1 cellular context compared by ENCODE assay signal in genomic region chr6:134063966-134064445, GRCh38.
TF ChIP-seq lines count a peak whose summit lies in the region.

No MANE protein-coding gene starts in this region.

TF ChIP-seq in HEK293, 187 proteins besides CTCF, POLR2A, EP300 and RAD21 (continued from another document):
- no peak for TF ChIP-seq ZNF785 (tag by site-specific recombination; IDR thresholded peaks at IDR 0.05)
- TF ChIP-seq ZBTB49 (tag by site-specific recombination; IDR thresholded peaks at IDR 0.05; ENCODE audit: low read depth), result no peak
- no peak for TF ChIP-seq ZNF580 (tag by site-specific recombination; IDR thresholded peaks at IDR 0.05)
- no peak for TF ChIP-seq REST (tag by site-specific recombination; IDR thresholded peaks at IDR 0.05)
- no peak for TF ChIP-seq ZNF114 (tag by site-specific recombination; IDR thresholded peaks at IDR 0.05)
- TF ChIP-seq, protein P1, sequence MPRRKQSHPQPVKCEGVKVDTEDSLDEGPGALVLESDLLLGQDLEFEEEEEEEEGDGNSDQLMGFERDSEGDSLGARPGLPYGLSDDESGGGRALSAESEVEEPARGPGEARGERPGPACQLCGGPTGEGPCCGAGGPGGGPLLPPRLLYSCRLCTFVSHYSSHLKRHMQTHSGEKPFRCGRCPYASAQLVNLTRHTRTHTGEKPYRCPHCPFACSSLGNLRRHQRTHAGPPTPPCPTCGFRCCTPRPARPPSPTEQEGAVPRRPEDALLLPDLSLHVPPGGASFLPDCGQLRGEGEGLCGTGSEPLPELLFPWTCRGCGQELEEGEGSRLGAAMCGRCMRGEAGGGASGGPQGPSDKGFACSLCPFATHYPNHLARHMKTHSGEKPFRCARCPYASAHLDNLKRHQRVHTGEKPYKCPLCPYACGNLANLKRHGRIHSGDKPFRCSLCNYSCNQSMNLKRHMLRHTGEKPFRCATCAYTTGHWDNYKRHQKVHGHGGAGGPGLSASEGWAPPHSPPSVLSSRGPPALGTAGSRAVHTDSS (tag by site-specific recombination; IDR thresholded peaks at IDR 0.05), result no peak
- TF ChIP-seq OVOL3 (tag by site-specific recombination; IDR thresholded peaks at IDR 0.05), result no peak
- TF ChIP-seq ZNF221 (tag by site-specific recombination; IDR thresholded peaks at IDR 0.05; ENCODE audit: borderline replicate concordance), result no peak
- TF ChIP-seq TRIM28 (IDR thresholded peaks at IDR 0.05; ENCODE audit: borderline replicate concordance, low read length), result no peak
- no peak for TF ChIP-seq ZNF121 (tag by site-specific recombination; IDR thresholded peaks at IDR 0.05)
- peak; percentile 78 for TF ChIP-seq ZNF366 (tag by site-specific recombination; conservative IDR thresholded peaks at IDR 0.05)
- no peak; the same call in 1 of the 2 replicates for TF ChIP-seq ZNF335 (tag by site-specific recombination; conservative IDR thresholded peaks at IDR 0.05)
- TF ChIP-seq ZNF747 (tag by site-specific recombination; IDR thresholded peaks at IDR 0.05), result no peak
- TF ChIP-seq KLF8 (tag by site-specific recombination; IDR thresholded peaks at IDR 0.05), result 0 out of 2 replicates have a peak, but pooled peaks have one; percentile 22
- TF ChIP-seq ZFP37 (tag by site-specific recombination; IDR thresholded peaks at IDR 0.05), result no peak
- TF ChIP-seq OSR2 (tag by site-specific recombination; IDR thresholded peaks at IDR 0.05), result no peak
- TF ChIP-seq ZFP3 (tag by site-specific recombination; IDR thresholded peaks at IDR 0.05; ENCODE audit: low read depth), result no peak
- no peak for TF ChIP-seq PBX3 (CRISPR knock-in tag; IDR thresholded peaks at IDR 0.05)
- TF ChIP-seq GLIS2 (tag by site-specific recombination; IDR thresholded peaks at IDR 0.05), result no peak
- peak; percentile 62; the same call in 1 of the 2 replicates for TF ChIP-seq ZSCAN30 (tag by site-specific recombination; IDR thresholded peaks at IDR 0.05)
- TF ChIP-seq ZBTB17 (tag by site-specific recombination; IDR thresholded peaks at IDR 0.05), result no peak
- TF ChIP-seq ZNF558 (tag by site-specific recombination; IDR thresholded peaks at IDR 0.05), result no peak
- TF ChIP-seq, protein P2, sequence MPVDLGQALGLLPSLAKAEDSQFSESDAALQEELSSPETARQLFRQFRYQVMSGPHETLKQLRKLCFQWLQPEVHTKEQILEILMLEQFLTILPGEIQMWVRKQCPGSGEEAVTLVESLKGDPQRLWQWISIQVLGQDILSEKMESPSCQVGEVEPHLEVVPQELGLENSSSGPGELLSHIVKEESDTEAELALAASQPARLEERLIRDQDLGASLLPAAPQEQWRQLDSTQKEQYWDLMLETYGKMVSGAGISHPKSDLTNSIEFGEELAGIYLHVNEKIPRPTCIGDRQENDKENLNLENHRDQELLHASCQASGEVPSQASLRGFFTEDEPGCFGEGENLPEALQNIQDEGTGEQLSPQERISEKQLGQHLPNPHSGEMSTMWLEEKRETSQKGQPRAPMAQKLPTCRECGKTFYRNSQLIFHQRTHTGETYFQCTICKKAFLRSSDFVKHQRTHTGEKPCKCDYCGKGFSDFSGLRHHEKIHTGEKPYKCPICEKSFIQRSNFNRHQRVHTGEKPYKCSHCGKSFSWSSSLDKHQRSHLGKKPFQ (tag by site-specific recombination; IDR thresholded peaks at IDR 0.05), result no peak
- TF ChIP-seq ZSCAN16 (tag by site-specific recombination; IDR thresholded peaks at IDR 0.05), result no peak
- TF ChIP-seq ZNF621 (tag by site-specific recombination; IDR thresholded peaks at IDR 0.05), result no peak
- TF ChIP-seq, protein P3, sequence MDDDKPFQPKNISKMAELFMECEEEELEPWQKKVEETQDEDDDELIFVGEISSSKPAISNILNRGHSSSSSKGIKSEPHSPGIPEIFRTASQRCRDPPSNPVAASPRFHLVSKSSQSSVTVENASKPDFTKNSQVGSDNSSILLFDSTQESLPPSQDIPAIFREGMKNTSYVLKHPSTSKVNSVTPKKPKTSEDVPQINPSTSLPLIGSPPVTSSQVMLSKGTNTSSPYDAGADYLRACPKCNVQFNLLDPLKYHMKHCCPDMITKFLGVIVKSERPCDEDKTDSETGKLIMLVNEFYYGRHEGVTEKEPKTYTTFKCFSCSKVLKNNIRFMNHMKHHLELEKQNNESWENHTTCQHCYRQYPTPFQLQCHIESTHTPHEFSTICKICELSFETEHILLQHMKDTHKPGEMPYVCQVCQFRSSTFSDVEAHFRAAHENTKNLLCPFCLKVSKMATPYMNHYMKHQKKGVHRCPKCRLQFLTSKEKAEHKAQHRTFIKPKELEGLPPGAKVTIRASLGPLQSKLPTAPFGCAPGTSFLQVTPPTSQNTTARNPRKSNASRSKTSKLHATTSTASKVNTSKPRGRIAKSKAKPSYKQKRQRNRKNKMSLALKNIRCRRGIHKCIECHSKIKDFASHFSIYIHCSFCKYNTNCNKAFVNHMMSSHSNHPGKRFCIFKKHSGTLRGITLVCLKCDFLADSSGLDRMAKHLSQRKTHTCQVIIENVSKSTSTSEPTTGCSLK (tag by site-specific recombination; IDR thresholded peaks at IDR 0.05), result no peak
- TF ChIP-seq ZNF664 (tag by site-specific recombination; IDR thresholded peaks at IDR 0.05), result no peak
- no peak for TF ChIP-seq ZNF768 (tag by site-specific recombination; IDR thresholded peaks at IDR 0.05)
- no peak for TF ChIP-seq ZNF544 (tag by site-specific recombination; IDR thresholded peaks at IDR 0.05)
- TF ChIP-seq ZNF654 (tag by site-specific recombination; IDR thresholded peaks at IDR 0.05; ENCODE audit: low read depth), result peak; percentile 92
- no peak for TF ChIP-seq ZNF777 (tag by site-specific recombination; IDR thresholded peaks at IDR 0.05; ENCODE audit: borderline replicate concordance)
- TF ChIP-seq ZNF280D (tag by site-specific recombination; IDR thresholded peaks at IDR 0.05), result no peak
- TF ChIP-seq ZNF140 (tag by site-specific recombination; IDR thresholded peaks at IDR 0.05), result no peak
- TF ChIP-seq ZNF610 (tag by site-specific recombination; IDR thresholded peaks at IDR 0.05; ENCODE audit: borderline replicate concordance), result no peak
- TF ChIP-seq ZNF660 (tag by site-specific recombination; IDR thresholded peaks at IDR 0.05), result peak; percentile 79; the same call in 1 of the 2 replicates
